27 cellular contexts compared by ENCODE assay signal in genomic region chr2:29629495-29629894, GRCh38.
"Had no signal": no experiment of that assay in that cellular context is flagged by ENCODE, and none has a peak within 500 bp of the region (broad histone marks: within the 10 kb centered on the region; RNA-seq: fewer than 3 reads in every experiment).

No MANE protein-coding gene starts in this region.

- H3K27me3 Mint-ChIP-seq: type B pancreatic cell had no signal

- H3K27me3 ChIP-seq: left lung, pancreas, uterus had no signal

- H3K9me3 ChIP-seq: heart left ventricle, left lung, pancreas, prostate gland, uterus had no signal

- H3K27ac Mint-ChIP-seq: activated naive CD4-positive, alpha-beta T cell treated with anti-CD3 and anti-CD28 coated beads, Interleukin-2, amount 50 U/mL, for 72 hours; activated T-cell treated with anti-CD3 and anti-CD28 coated beads, Interleukin-2, amount 50 U/mL, for 72 hours; naive B cell; stimulated activated effector memory CD8-positive, alpha-beta T cell treated with anti-CD3 and anti-CD28 coated beads, Interleukin-12 subunit alpha, Interleukin-12 subunit beta, amount 100 ng/mL, for 72 hours; T-helper 2 cell treated with Interferon-gamma antibody and Interleukin-4, amounts not matched to agents 5 μg/mL and 100 μg/mL, for 36 hours; type B pancreatic cell had no signal

- H3K4me3 Mint-ChIP-seq: activated T-cell treated with anti-CD3 and anti-CD28 coated beads, Interleukin-2, amount 50 U/mL, for 72 hours; naive B cell; neural crest cell; stimulated activated effector memory CD8-positive, alpha-beta T cell treated with anti-CD3 and anti-CD28 coated beads, Interleukin-12 subunit alpha, Interleukin-12 subunit beta, amount 100 ng/mL, for 72 hours; stimulated activated naive CD8-positive, alpha-beta T cell treated with anti-CD3 and anti-CD28 coated beads, Interleukin-15, amount 100 ng/mL, for 72 hours; T-helper 2 cell treated with Interferon-gamma antibody and Interleukin-4, amounts not matched to agents 5 μg/mL and 100 μg/mL, for 36 hours; type B pancreatic cell had no signal

- H3K4me1 ChIP-seq: left lung, prostate gland had no signal

- H3K4me3 ChIP-seq: heart left ventricle, left lung, lung, pancreas, prostate gland, uterus had no signal

- H3K36me3 Mint-ChIP-seq: activated naive CD4-positive, alpha-beta T cell treated with anti-CD3 and anti-CD28 coated beads, Interleukin-2, amount 50 U/mL, for 72 hours; naive B cell; stimulated activated effector memory CD8-positive, alpha-beta T cell treated with anti-CD3 and anti-CD28 coated beads, Interleukin-12 subunit alpha, Interleukin-12 subunit beta, amount 100 ng/mL, for 72 hours; type B pancreatic cell had no signal

- H3K9me3 Mint-ChIP-seq: activated naive CD4-positive, alpha-beta T cell treated with anti-CD3 and anti-CD28 coated beads, Interleukin-2, amount 50 U/mL, for 72 hours; activated T-cell treated with anti-CD3 and anti-CD28 coated beads, Interleukin-2, amount 50 U/mL, for 72 hours; neural crest cell; stimulated activated effector memory CD8-positive, alpha-beta T cell treated with anti-CD3 and anti-CD28 coated beads, Interleukin-12 subunit alpha, Interleukin-12 subunit beta, amount 100 ng/mL, for 72 hours; stimulated activated naive CD8-positive, alpha-beta T cell treated with anti-CD3 and anti-CD28 coated beads, Interleukin-15, amount 100 ng/mL, for 72 hours; T-helper 2 cell treated with Interferon-gamma antibody and Interleukin-4, amounts not matched to agents 5 μg/mL and 100 μg/mL, for 36 hours; type B pancreatic cell had no signal

- H3K36me3 ChIP-seq: heart left ventricle, left lung, pancreas, prostate gland, uterus had no signal

- H3K27ac ChIP-seq: left lung, pancreas, prostate gland, uterus had no signal

- DNase-seq: activated CD4-positive, alpha-beta T cell treated with anti-CD3 and anti-CD28 coated beads for 4 hours; activated CD4-positive, alpha-beta T cell treated with anti-CD3 and anti-CD28 coated beads, Interleukin-2, amount 50 U/mL, for 4 hours; activated naive CD4-positive, alpha-beta T cell; activated T-cell treated with anti-CD3 and anti-CD28 coated beads for 4 hours; activated T-cell treated with anti-CD3 and anti-CD28 coated beads, Interleukin-2, amount 50 U/mL, for 72 hours; anterior cingulate cortex; dermis blood vessel endothelial cell; effector CD8-positive, alpha-beta T cell; erythroblast; left lung; naive B cell; nucleus accumbens; retina; small intestine; stimulated activated CD4-positive, alpha-beta T cell treated with anti-CD3 and anti-CD28 coated beads, Interleukin-4, amount 100 ng/mL, for 24 hours; stimulated activated naive CD8-positive, alpha-beta T cell treated with anti-CD3 and anti-CD28 coated beads, Interleukin-15, amount 100 ng/mL, for 72 hours; substantia nigra; uterus had no signal

- H3K4me1 Mint-ChIP-seq: naive B cell; stimulated activated effector memory CD8-positive, alpha-beta T cell treated with anti-CD3 and anti-CD28 coated beads, Interleukin-12 subunit alpha, Interleukin-12 subunit beta, amount 100 ng/mL, for 72 hours; stimulated activated naive CD8-positive, alpha-beta T cell treated with anti-CD3 and anti-CD28 coated beads, Interleukin-15, amount 100 ng/mL, for 72 hours had no signal
